1 cellular context compared by ENCODE assay signal in the genomic region with DNA sequence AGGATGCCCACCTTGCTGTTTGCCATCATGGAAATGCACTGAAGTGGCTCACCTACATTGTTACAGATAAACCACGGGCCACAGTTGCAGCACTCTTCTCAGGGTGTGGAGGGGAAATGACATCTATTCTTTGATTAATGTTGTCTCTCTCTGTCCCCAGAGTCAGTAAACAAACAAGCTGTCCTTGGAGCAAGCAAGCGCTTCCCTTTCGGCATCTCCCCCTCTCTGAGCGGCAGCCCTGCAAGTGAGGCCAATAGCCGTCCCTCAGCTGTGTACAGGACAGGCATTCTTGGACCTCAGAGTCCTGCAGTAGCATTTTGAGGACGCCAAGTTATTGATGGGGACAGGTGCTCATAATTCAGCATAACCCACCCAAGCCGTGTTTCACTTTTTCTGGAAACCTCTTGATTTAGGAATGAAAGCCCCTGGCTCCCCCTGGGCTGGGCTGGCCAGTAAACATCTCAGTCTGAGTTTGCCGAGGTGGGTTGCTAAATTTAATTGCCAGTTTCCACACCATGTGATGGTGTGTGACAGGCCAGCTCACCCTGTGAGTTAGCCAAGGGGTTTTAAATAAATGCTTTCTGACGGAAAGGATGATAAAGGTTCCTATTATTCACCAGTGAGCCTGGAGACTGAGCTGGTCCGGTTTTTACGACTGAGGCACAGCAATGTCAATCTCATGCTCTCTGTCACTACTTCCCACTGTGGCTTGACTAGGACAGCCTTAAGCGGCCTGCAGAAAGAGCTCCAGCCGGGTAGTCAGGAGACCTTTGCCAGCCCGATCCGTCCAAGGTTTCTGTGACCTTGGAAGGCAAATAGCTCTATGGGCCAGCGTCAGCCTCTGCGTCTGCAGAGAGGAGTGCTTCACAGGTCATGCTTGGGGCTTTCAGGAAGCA.
TF ChIP-seq lines count a peak whose summit lies in the region.

No MANE protein-coding gene starts in this region.

TF ChIP-seq in K562, 482 proteins besides CTCF, POLR2A, EP300 and RAD21 (continued from another document):
- TF ChIP-seq, protein P1, sequence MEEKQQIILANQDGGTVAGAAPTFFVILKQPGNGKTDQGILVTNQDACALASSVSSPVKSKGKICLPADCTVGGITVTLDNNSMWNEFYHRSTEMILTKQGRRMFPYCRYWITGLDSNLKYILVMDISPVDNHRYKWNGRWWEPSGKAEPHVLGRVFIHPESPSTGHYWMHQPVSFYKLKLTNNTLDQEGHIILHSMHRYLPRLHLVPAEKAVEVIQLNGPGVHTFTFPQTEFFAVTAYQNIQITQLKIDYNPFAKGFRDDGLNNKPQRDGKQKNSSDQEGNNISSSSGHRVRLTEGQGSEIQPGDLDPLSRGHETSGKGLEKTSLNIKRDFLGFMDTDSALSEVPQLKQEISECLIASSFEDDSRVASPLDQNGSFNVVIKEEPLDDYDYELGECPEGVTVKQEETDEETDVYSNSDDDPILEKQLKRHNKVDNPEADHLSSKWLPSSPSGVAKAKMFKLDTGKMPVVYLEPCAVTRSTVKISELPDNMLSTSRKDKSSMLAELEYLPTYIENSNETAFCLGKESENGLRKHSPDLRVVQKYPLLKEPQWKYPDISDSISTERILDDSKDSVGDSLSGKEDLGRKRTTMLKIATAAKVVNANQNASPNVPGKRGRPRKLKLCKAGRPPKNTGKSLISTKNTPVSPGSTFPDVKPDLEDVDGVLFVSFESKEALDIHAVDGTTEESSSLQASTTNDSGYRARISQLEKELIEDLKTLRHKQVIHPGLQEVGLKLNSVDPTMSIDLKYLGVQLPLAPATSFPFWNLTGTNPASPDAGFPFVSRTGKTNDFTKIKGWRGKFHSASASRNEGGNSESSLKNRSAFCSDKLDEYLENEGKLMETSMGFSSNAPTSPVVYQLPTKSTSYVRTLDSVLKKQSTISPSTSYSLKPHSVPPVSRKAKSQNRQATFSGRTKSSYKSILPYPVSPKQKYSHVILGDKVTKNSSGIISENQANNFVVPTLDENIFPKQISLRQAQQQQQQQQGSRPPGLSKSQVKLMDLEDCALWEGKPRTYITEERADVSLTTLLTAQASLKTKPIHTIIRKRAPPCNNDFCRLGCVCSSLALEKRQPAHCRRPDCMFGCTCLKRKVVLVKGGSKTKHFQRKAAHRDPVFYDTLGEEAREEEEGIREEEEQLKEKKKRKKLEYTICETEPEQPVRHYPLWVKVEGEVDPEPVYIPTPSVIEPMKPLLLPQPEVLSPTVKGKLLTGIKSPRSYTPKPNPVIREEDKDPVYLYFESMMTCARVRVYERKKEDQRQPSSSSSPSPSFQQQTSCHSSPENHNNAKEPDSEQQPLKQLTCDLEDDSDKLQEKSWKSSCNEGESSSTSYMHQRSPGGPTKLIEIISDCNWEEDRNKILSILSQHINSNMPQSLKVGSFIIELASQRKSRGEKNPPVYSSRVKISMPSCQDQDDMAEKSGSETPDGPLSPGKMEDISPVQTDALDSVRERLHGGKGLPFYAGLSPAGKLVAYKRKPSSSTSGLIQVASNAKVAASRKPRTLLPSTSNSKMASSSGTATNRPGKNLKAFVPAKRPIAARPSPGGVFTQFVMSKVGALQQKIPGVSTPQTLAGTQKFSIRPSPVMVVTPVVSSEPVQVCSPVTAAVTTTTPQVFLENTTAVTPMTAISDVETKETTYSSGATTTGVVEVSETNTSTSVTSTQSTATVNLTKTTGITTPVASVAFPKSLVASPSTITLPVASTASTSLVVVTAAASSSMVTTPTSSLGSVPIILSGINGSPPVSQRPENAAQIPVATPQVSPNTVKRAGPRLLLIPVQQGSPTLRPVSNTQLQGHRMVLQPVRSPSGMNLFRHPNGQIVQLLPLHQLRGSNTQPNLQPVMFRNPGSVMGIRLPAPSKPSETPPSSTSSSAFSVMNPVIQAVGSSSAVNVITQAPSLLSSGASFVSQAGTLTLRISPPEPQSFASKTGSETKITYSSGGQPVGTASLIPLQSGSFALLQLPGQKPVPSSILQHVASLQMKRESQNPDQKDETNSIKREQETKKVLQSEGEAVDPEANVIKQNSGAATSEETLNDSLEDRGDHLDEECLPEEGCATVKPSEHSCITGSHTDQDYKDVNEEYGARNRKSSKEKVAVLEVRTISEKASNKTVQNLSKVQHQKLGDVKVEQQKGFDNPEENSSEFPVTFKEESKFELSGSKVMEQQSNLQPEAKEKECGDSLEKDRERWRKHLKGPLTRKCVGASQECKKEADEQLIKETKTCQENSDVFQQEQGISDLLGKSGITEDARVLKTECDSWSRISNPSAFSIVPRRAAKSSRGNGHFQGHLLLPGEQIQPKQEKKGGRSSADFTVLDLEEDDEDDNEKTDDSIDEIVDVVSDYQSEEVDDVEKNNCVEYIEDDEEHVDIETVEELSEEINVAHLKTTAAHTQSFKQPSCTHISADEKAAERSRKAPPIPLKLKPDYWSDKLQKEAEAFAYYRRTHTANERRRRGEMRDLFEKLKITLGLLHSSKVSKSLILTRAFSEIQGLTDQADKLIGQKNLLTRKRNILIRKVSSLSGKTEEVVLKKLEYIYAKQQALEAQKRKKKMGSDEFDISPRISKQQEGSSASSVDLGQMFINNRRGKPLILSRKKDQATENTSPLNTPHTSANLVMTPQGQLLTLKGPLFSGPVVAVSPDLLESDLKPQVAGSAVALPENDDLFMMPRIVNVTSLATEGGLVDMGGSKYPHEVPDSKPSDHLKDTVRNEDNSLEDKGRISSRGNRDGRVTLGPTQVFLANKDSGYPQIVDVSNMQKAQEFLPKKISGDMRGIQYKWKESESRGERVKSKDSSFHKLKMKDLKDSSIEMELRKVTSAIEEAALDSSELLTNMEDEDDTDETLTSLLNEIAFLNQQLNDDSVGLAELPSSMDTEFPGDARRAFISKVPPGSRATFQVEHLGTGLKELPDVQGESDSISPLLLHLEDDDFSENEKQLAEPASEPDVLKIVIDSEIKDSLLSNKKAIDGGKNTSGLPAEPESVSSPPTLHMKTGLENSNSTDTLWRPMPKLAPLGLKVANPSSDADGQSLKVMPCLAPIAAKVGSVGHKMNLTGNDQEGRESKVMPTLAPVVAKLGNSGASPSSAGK (IDR thresholded peaks at IDR 0.05) = no peak
- TF ChIP-seq ZNF12 (CRISPR knock-in tag; IDR thresholded peaks at IDR 0.05) (no peak), POLR2AphosphoS5 (IDR thresholded peaks at IDR 0.05; ENCODE audit: control insufficient read depth, insufficient read depth, low read depth, low read length) (no peak), GTF3C2 (IDR thresholded peaks at IDR 0.05; ENCODE audit: borderline replicate concordance, extremely low read depth, insufficient read length) (no peak), FOXK1 (CRISPR knock-in tag; IDR thresholded peaks at IDR 0.05; ENCODE audit: borderline replicate concordance) (no peak), MEIS2 (IDR thresholded peaks at IDR 0.05; ENCODE audit: partially characterized antibody) (peak; percentile 16), ZNF212 (CRISPR knock-in tag; IDR thresholded peaks at IDR 0.05) (no peak), ZNF224 (CRISPR knock-in tag; IDR thresholded peaks at IDR 0.05) (no peak)
TF ChIP-seq in K562: peak in this region for 2.
